Comparison of ENCODE assay signal across 8 cellular contexts in genomic region chr12:6570264-6570887, GRCh38. TPM values are rescaled to one million over a fixed set of nuclear protein-coding genes. Genes with fewer than 3 reads are reported as not detected.
DNase-seq lines count a peak whose midpoint lies in the region; ATAC-seq, FAIRE-seq and TF ChIP-seq lines count a peak whose summit lies in the region.

No MANE protein-coding gene starts in this region.

- 90% methylated on average over 7 of the region's 7 CpGs for WGBS in thymus

- no peak overlapping the region for H2AFZ ChIP-seq in keratinocyte (ENCODE audit: control insufficient read depth, low read length)

- H3K9me1 ChIP-seq in keratinocyte (ENCODE audit: control insufficient read depth, extremely low read depth, insufficient read depth, low read length), result no peaks in the 10 kb centered on the region

- peak; percentile 81 for TF ChIP-seq CTCF in GM12874 (IDR thresholded peaks at IDR 0.05; ENCODE audit: insufficient read depth, low read depth, low read length)
- TF ChIP-seq CTCF in keratinocyte (optimal IDR thresholded peaks at IDR 0.05 in 1 of 3, IDR thresholded peaks at IDR 0.05 in 1 of 3, conservative IDR thresholded peaks at IDR 0.05 in 1 of 3; ENCODE audit: extremely low read depth in 1 of 3, insufficient read depth in 2 of 3, low read length in 3 of 3), result peak; percentile 53 to 79 (median 64)

- no peak overlapping the region for H3K9ac ChIP-seq in keratinocyte (ENCODE audit: control insufficient read depth, extremely low read depth, insufficient read depth, low read length)

- intact Hi-C loops in sciatic nerve (cut with DNase I), result no loop called here

- peaks cover 25% of the 10 kb centered on the region for H3K79me2 ChIP-seq in keratinocyte (ENCODE audit: control insufficient read depth, insufficient read depth, low read length)

- DNase-seq in AML-193 (lab: John Stamatoyannopoulos, UW) (peak; percentile 15 to 33), NCI-H774 (lab: John Stamatoyannopoulos, UW) (peak; percentile 15), keratinocyte (ENCODE audit: low read depth, low spot score) (no peak), GOT3 (lab: John Stamatoyannopoulos, UW) (no peak), sciatic nerve (ENCODE audit: low spot score) (no peak)
- peak; percentile 55 for DNase-seq in activated naive CD4-positive, alpha-beta T cell treated with anti-CD3 and anti-CD28 coated beads, Interleukin-2, amount 50 U/mL, for 16 hours

- H3K36me3 ChIP-seq in keratinocyte (ENCODE audit: control insufficient read depth in 2 of 2, extremely low read depth in 1 of 2, insufficient read depth in 2 of 2, low read length in 2 of 2), result peaks cover 30 to 45% of the 10 kb centered on the region in 2 experiments
- H3K36me3 ChIP-seq in thymus (ENCODE audit: control insufficient read depth, insufficient read depth), result peaks cover 52% of the 10 kb centered on the region

- H4K20me1 ChIP-seq in keratinocyte (ENCODE audit: control insufficient read depth, extremely low read depth, insufficient read depth, low read length), result no peaks in the 10 kb centered on the region

- H3K4me1 ChIP-seq in keratinocyte (ENCODE audit: control insufficient read depth, extremely low read depth, insufficient read depth, low read length) (peaks cover 7% of the 10 kb centered on the region), thymus (ENCODE audit: control insufficient read depth, insufficient read depth, low read length) (no peaks in the 10 kb centered on the region)

- H3K4me2 ChIP-seq in keratinocyte (ENCODE audit: control insufficient read depth, extremely low read depth, insufficient read depth, low read depth, low read length), result no peak overlapping the region

- dilution Hi-C loops in keratinocyte (cut with MboI; ENCODE audit: extremely low pct_ligation_motif_present, low sequenced_read_pairs), result no loop called here

- H3K27me3 ChIP-seq in keratinocyte (ENCODE audit: control insufficient read depth, extremely low read depth, insufficient read depth, low read length) (no peaks in the 10 kb centered on the region), thymus (ENCODE audit: control insufficient read depth, insufficient read depth) (no peaks in the 10 kb centered on the region)

- H3K27ac ChIP-seq in keratinocyte (ENCODE audit: control insufficient read depth, insufficient read depth, low read length) (no peak overlapping the region), thymus (ENCODE audit: low read depth) (peak overlapping the region; percentile 8)

- no peak for FAIRE-seq in keratinocyte (lab: Jason Lieb, UNC)

- no peak overlapping the region for H3K4me3 ChIP-seq in keratinocyte (ENCODE audit: control insufficient read depth in 2 of 3, extremely low read depth in 1 of 3, insufficient read depth in 2 of 3, low read depth in 1 of 3, low read length in 3 of 3)
- H3K4me3 ChIP-seq in thymus (ENCODE audit: low read length), result no peak overlapping the region

- H3K9me3 ChIP-seq in keratinocyte (ENCODE audit: control insufficient read depth, low read depth, low read length) (no peaks in the 10 kb centered on the region), thymus (ENCODE audit: control insufficient read depth) (no peaks in the 10 kb centered on the region)

- no peak for ATAC-seq in sciatic nerve

RNA-seq across cellular contexts. Expression of gene NOP2, which starts 2.3 kb away (rescaled TPM):
- polyA plus RNA-seq in keratinocyte (85.9 to 108 TPM (median 94.4 TPM) in 3 replicates), thymus (45.5 TPM)
- 80.5 TPM for polyA plus RNA-seq in keratinocyte (2011; ENCODE audit: low read depth)
- 47.6 and 60.9 TPM in 2 replicates for polyA plus RNA-seq in keratinocyte (2011; cell fraction: cytosol; rRNA removed)
- polyA plus RNA-seq in keratinocyte (2011; cell fraction: nucleus; rRNA removed), result 204 and 213 TPM in 2 replicates
- 43.9 and 68.1 TPM in 2 replicates for polyA plus RNA-seq in keratinocyte (2012; ENCODE audit: low replicate concordance)
- polyA minus RNA-seq in keratinocyte, result 42.4 to 61.1 TPM (median 42.9 TPM) in 3 replicates
- polyA minus RNA-seq in keratinocyte (2011; cell fraction: cytosol; rRNA and poly(A)+ RNA removed), result 31.8 TPM
- 46.1 and 59.3 TPM in 2 replicates for polyA minus RNA-seq in keratinocyte (2011; cell fraction: nucleus; rRNA and poly(A)+ RNA removed)
- total RNA-seq in sciatic nerve, result 27.6 TPM

RNA-seq across cellular contexts. Expression of gene IFFO1, which starts 14.5 kb away (rescaled TPM):
- polyA plus RNA-seq in keratinocyte, result 0.67 to 1.0 TPM (median 0.75 TPM) in 3 replicates
- polyA plus RNA-seq in keratinocyte (2011; ENCODE audit: low read depth), result 0.12 TPM
- polyA plus RNA-seq in keratinocyte (2011; cell fraction: cytosol; rRNA removed), result 0.28 and 0.70 TPM in 2 replicates
- polyA plus RNA-seq in keratinocyte (2011; cell fraction: nucleus; rRNA removed), result 1.0 and 1.3 TPM in 2 replicates
- 0.24 and 0.58 TPM in 2 replicates for polyA plus RNA-seq in keratinocyte (2012; ENCODE audit: low replicate concordance)
- 0.30 to 0.80 TPM (median 0.53 TPM) in 3 replicates for polyA minus RNA-seq in keratinocyte
- not detected for polyA minus RNA-seq in keratinocyte (2011; cell fraction: cytosol; rRNA and poly(A)+ RNA removed)
- polyA minus RNA-seq in keratinocyte (2011; cell fraction: nucleus; rRNA and poly(A)+ RNA removed), result 0.62 and 0.84 TPM in 2 replicates
- polyA plus RNA-seq in thymus, result 52.0 TPM
- total RNA-seq in sciatic nerve, result 38.7 TPM

RNA-seq across cellular contexts. Expression of gene GAPDH, which starts 36.1 kb away (rescaled TPM):
- polyA plus RNA-seq in keratinocyte, result 8,390 to 11,361 TPM (median 8,495 TPM) in 3 replicates
- polyA plus RNA-seq in keratinocyte (2011; ENCODE audit: low read depth), result 464 TPM
- polyA plus RNA-seq in keratinocyte (2011; cell fraction: cytosol; rRNA removed), result 9,909 and 15,796 TPM in 2 replicates
- 2,407 and 3,190 TPM in 2 replicates for polyA plus RNA-seq in keratinocyte (2011; cell fraction: nucleus; rRNA removed)
- polyA plus RNA-seq in keratinocyte (2012; ENCODE audit: low replicate concordance), result 2,657 and 5,888 TPM in 2 replicates
- 9,189 to 16,538 TPM (median 11,739 TPM) in 3 replicates for polyA minus RNA-seq in keratinocyte
- 9,400 TPM for polyA minus RNA-seq in keratinocyte (2011; cell fraction: cytosol; rRNA and poly(A)+ RNA removed)
- 1,390 and 1,424 TPM in 2 replicates for polyA minus RNA-seq in keratinocyte (2011; cell fraction: nucleus; rRNA and poly(A)+ RNA removed)
- polyA plus RNA-seq in thymus, result 1,220 TPM
- total RNA-seq in sciatic nerve, result 1,200 TPM

RNA-seq across cellular contexts. Expression of gene CHD4, which starts 36.8 kb away (rescaled TPM):
- 79.7 to 93.1 TPM (median 81.2 TPM) in 3 replicates for polyA plus RNA-seq in keratinocyte
- polyA plus RNA-seq in keratinocyte (2011; ENCODE audit: low read depth), result 360 TPM
- 77.1 and 92.5 TPM in 2 replicates for polyA plus RNA-seq in keratinocyte (2011; cell fraction: cytosol; rRNA removed)
- 223 and 264 TPM in 2 replicates for polyA plus RNA-seq in keratinocyte (2011; cell fraction: nucleus; rRNA removed)
- 101 and 119 TPM in 2 replicates for polyA plus RNA-seq in keratinocyte (2012; ENCODE audit: low replicate concordance)
- polyA minus RNA-seq in keratinocyte, result 180 to 319 TPM (median 235 TPM) in 3 replicates
- 112 TPM for polyA minus RNA-seq in keratinocyte (2011; cell fraction: cytosol; rRNA and poly(A)+ RNA removed)
- 108 and 190 TPM in 2 replicates for polyA minus RNA-seq in keratinocyte (2011; cell fraction: nucleus; rRNA and poly(A)+ RNA removed)
- 230 TPM for polyA plus RNA-seq in thymus
- 245 TPM for total RNA-seq in sciatic nerve

Comparison
In these comparisons a context has a peak if more than half of its experiments do, and no peak if none do; other contexts are left out.
1. DNase-seq: peak in AML-193 (2 of 2), NCI-H774 (single experiment) and activated naive CD4-positive, alpha-beta T cell treated with anti-CD3 and anti-CD28 coated beads, Interleukin-2, amount 50 U/mL, for 16 hours (single experiment); none in keratinocyte (single experiment), GOT3 (single experiment) and sciatic nerve (single experiment).
2. RNA of gene IFFO1, which starts 14.5 kb away (polyA plus RNA-seq): 52.0 TPM in thymus (single experiment); 0.12 to 1.3 TPM in keratinocyte; every median in the first group is over 10 times any median in the second.